In genomic region chr16:69410285-69410990, GRCh38 we compare ENCODE assay signal across 11 cellular contexts. TPM values are rescaled to one million over a fixed set of nuclear protein-coding genes. Genes with fewer than 3 reads are reported as not detected.
DNase-seq lines count a peak whose midpoint lies in the region; ATAC-seq and TF ChIP-seq lines count a peak whose summit lies in the region.
"Had no signal": no experiment of that assay in that cellular context is flagged by ENCODE, and none has a peak within 500 bp of the region (broad histone marks: within the 10 kb centered on the region; RNA-seq: fewer than 3 reads in every experiment).

No MANE protein-coding gene starts in this region.

- no peak for TF ChIP-seq POLR2A in sigmoid colon (IDR thresholded peaks at IDR 0.05)

- H3K4me3 ChIP-seq in adipocyte (ENCODE audit: low read length): no peak overlapping the region
- no peak overlapping the region for H3K4me3 ChIP-seq in foreskin fibroblast (ENCODE audit: low read depth in 1 of 2, low read length in 2 of 2)
- no peak overlapping the region for H3K4me3 ChIP-seq in sigmoid colon

- peak overlapping the region; percentile 67 for H3K27ac Mint-ChIP-seq in T-helper 1 cell treated with Interleukin-12 subunit alpha and Interleukin-12 subunit beta and Interleukin-4 antibody, amounts not matched to agents 30 μg/mL and 1 μg/mL, for 36 hours
- H3K27ac Mint-ChIP-seq in stimulated activated effector memory CD8-positive, alpha-beta T cell treated with anti-CD3 and anti-CD28 coated beads, Interleukin-12 subunit alpha, Interleukin-12 subunit beta, amount 100 ng/mL, for 72 hours: peak overlapping the region; percentile 69
- H3K27ac Mint-ChIP-seq in endothelial cell (ENCODE audit: unreplicated experiment): no peak overlapping the region
- H3K27ac Mint-ChIP-seq: naive B cell had no signal

- H3K27me3 ChIP-seq in adipocyte (replicated peaks; ENCODE audit: control insufficient read depth, insufficient read depth, low read length): no peaks in the 10 kb centered on the region
- H3K27me3 ChIP-seq in sigmoid colon: no peaks in the 10 kb centered on the region

- intact Hi-C loops in sigmoid colon (cut with DNase I): no loop called here

- peaks cover 3% of the 10 kb centered on the region for H3K36me3 Mint-ChIP-seq in T-helper 1 cell treated with Interleukin-12 subunit alpha and Interleukin-12 subunit beta and Interleukin-4 antibody, amounts not matched to agents 30 μg/mL and 1 μg/mL, for 36 hours (ENCODE audit: low read depth)
- H3K36me3 Mint-ChIP-seq in stimulated activated effector memory CD8-positive, alpha-beta T cell treated with anti-CD3 and anti-CD28 coated beads, Interleukin-12 subunit alpha, Interleukin-12 subunit beta, amount 100 ng/mL, for 72 hours: no peaks in the 10 kb centered on the region
- no peaks in the 10 kb centered on the region for H3K36me3 Mint-ChIP-seq in endothelial cell (ENCODE audit: low read depth, unreplicated experiment)
- H3K36me3 Mint-ChIP-seq: naive B cell had no signal

- no peak overlapping the region for H3K4me3 Mint-ChIP-seq in T-helper 1 cell treated with Interleukin-12 subunit alpha and Interleukin-12 subunit beta and Interleukin-4 antibody, amounts not matched to agents 30 μg/mL and 1 μg/mL, for 36 hours
- H3K4me3 Mint-ChIP-seq in stimulated activated effector memory CD8-positive, alpha-beta T cell treated with anti-CD3 and anti-CD28 coated beads, Interleukin-12 subunit alpha, Interleukin-12 subunit beta, amount 100 ng/mL, for 72 hours: no peak overlapping the region
- H3K4me3 Mint-ChIP-seq in endothelial cell (ENCODE audit: unreplicated experiment): no peak overlapping the region
- H3K4me3 Mint-ChIP-seq: naive B cell had no signal

- TF ChIP-seq EP300 in sigmoid colon (IDR thresholded peaks at IDR 0.05): no peak

- TF ChIP-seq CTCF in foreskin fibroblast (IDR thresholded peaks at IDR 0.05; ENCODE audit: low read depth, low read length) (no peak), endothelial cell (IDR thresholded peaks at IDR 0.05; ENCODE audit: unreplicated experiment) (no peak), sigmoid colon (IDR thresholded peaks at IDR 0.05) (no peak)

- DNase-seq in T-helper 1 cell: no peak
- DNase-seq in adipocyte (ENCODE audit: low read depth): peak; percentile 79
- DNase-seq in foreskin fibroblast: peak; percentile 78 to 87
- no peak for DNase-seq in stimulated activated effector memory CD8-positive, alpha-beta T cell treated with anti-CD3 and anti-CD28 coated beads, Interleukin-12 subunit alpha, Interleukin-12 subunit beta, amount 100 ng/mL, for 72 hours (ENCODE audit: low spot score in 2 of 2)
- no peak for DNase-seq in endothelial cell (ENCODE audit: low spot score)
- DNase-seq in sigmoid colon: no peak
- DNase-seq: naive B cell had no signal

- no peak for ATAC-seq in stimulated activated effector memory CD8-positive, alpha-beta T cell treated with anti-CD3 and anti-CD28 coated beads, Interleukin-12 subunit alpha, Interleukin-12 subunit beta, amount 100 ng/mL, for 72 hours
- ATAC-seq in HG03135 (IDR thresholded peaks at IDR 0.05; ENCODE audit: unreplicated experiment): no peak

- H3K27ac ChIP-seq in sigmoid colon: no peak overlapping the region
- H3K27ac ChIP-seq: 22Rv1 had no signal

- H3K4me1 ChIP-seq in adipocyte (ENCODE audit: control insufficient read depth, insufficient read depth, low read length) (peaks cover 14% of the 10 kb centered on the region), sigmoid colon (no peaks in the 10 kb centered on the region)

- H3K27me3 Mint-ChIP-seq in T-helper 1 cell treated with Interleukin-12 subunit alpha and Interleukin-12 subunit beta and Interleukin-4 antibody, amounts not matched to agents 30 μg/mL and 1 μg/mL, for 36 hours (ENCODE audit: low read depth): no peaks in the 10 kb centered on the region
- peaks cover 2% of the 10 kb centered on the region for H3K27me3 Mint-ChIP-seq in endothelial cell (ENCODE audit: unreplicated experiment)
- H3K27me3 Mint-ChIP-seq: naive B cell had no signal

- peaks cover 9% of the 10 kb centered on the region for H3K4me1 Mint-ChIP-seq in T-helper 1 cell treated with Interleukin-12 subunit alpha and Interleukin-12 subunit beta and Interleukin-4 antibody, amounts not matched to agents 30 μg/mL and 1 μg/mL, for 36 hours (ENCODE audit: low read depth)
- peaks cover 10% of the 10 kb centered on the region for H3K4me1 Mint-ChIP-seq in stimulated activated effector memory CD8-positive, alpha-beta T cell treated with anti-CD3 and anti-CD28 coated beads, Interleukin-12 subunit alpha, Interleukin-12 subunit beta, amount 100 ng/mL, for 72 hours
- peaks cover 4% of the 10 kb centered on the region for H3K4me1 Mint-ChIP-seq in endothelial cell (ENCODE audit: unreplicated experiment)
- H3K4me1 Mint-ChIP-seq: naive B cell had no signal

- no peaks in the 10 kb centered on the region for H3K36me3 ChIP-seq in adipocyte (ENCODE audit: control insufficient read depth, insufficient read depth, low read length, severe bottlenecking)
- no peaks in the 10 kb centered on the region for H3K36me3 ChIP-seq in sigmoid colon

- 67 to 77% methylated on average over 6 of the region's 6 CpGs for WGBS in sigmoid colon, 2 donors

- no peaks in the 10 kb centered on the region for H3K9me3 Mint-ChIP-seq in T-helper 1 cell treated with Interleukin-12 subunit alpha and Interleukin-12 subunit beta and Interleukin-4 antibody, amounts not matched to agents 30 μg/mL and 1 μg/mL, for 36 hours
- H3K9me3 Mint-ChIP-seq in stimulated activated effector memory CD8-positive, alpha-beta T cell treated with anti-CD3 and anti-CD28 coated beads, Interleukin-12 subunit alpha, Interleukin-12 subunit beta, amount 100 ng/mL, for 72 hours: no peaks in the 10 kb centered on the region
- H3K9me3 Mint-ChIP-seq in endothelial cell (ENCODE audit: unreplicated experiment): no peaks in the 10 kb centered on the region
- H3K9me3 Mint-ChIP-seq: naive B cell had no signal

- H3K9ac ChIP-seq in adipocyte (ENCODE audit: low read length): no peak overlapping the region

- no peaks in the 10 kb centered on the region for H3K9me3 ChIP-seq in adipocyte (ENCODE audit: control insufficient read depth, low read length)
- no peaks in the 10 kb centered on the region for H3K9me3 ChIP-seq in sigmoid colon

RNA-seq across cellular contexts. Expression of gene CYB5B, which starts 14.0 kb away (rescaled TPM):
- total RNA-seq in endothelial cell (ENCODE audit: unreplicated experiment): 120 TPM
- total RNA-seq in sigmoid colon: 10 to 100 TPM; 24.4 to 43.8 (median 34.7) TPM
- 100 to 1,000 TPM; 129 to 196 (median 138) TPM for polyA plus RNA-seq in sigmoid colon

RNA-seq across cellular contexts. Expression of gene TERF2, which starts 24.6 kb away (rescaled TPM):
- total RNA-seq in endothelial cell (ENCODE audit: unreplicated experiment) (39.4 TPM), sigmoid colon (10 to 100 TPM; 15.3 to 30.8 (median 21.6) TPM)
- polyA plus RNA-seq in sigmoid colon: 10 to 100 TPM in 2 of 3 donors, 1 to 10 TPM in 1; 7.8 to 22.2 (median 17.1) TPM

RNA-seq across cellular contexts. Expression of gene TMED6, which starts 58.9 kb away (rescaled TPM):
- total RNA-seq in endothelial cell (ENCODE audit: unreplicated experiment) (1.2 TPM), sigmoid colon (not detected)
- polyA plus RNA-seq in sigmoid colon: 1 to 10 TPM in 2 of 3 donors, not detected in 1; 4.2 to 4.6 TPM
- total RNA-seq: temporal lobe had no signal

Comparison
In these comparisons a context has a peak if more than half of its experiments do, and no peak if none do; other contexts are left out.
1. DNase-seq: peak in adipocyte (single experiment) and foreskin fibroblast (2 of 2); none in T-helper 1 cell (0 of 5), stimulated activated effector memory CD8-positive, alpha-beta T cell treated with anti-CD3 and anti-CD28 coated beads, Interleukin-12 subunit alpha, Interleukin-12 subunit beta, amount 100 ng/mL, for 72 hours (0 of 2), endothelial cell (single experiment) and sigmoid colon (single experiment).